ENCODE assay signal across 9 cellular contexts in genomic region chr1:55127827-55128343, GRCh38.
A peak's percentile ranks its signal among the peaks of the same experiment; 100 is the strongest.
DNase-seq lines count a peak whose midpoint lies in the region; ATAC-seq, FAIRE-seq and TF ChIP-seq lines count a peak whose summit lies in the region.
"Had no signal": no experiment of that assay in that cellular context is flagged by ENCODE, and none has a peak within 500 bp of the region (broad histone marks: within the 10 kb centered on the region; RNA-seq: fewer than 3 reads in every experiment).

No MANE protein-coding gene starts in this region.

- no peaks in the 10 kb centered on the region for H4K20me1 ChIP-seq in OCI-LY7 (ENCODE audit: insufficient read depth, low read length)

- CTCF ChIA-PET in OCI-LY7 (lab: Charles Lee; ENCODE audit: unreplicated experiment): no interaction called here

- H2AFZ ChIP-seq in OCI-LY7 (ENCODE audit: low read length): no peak overlapping the region

- peaks cover 5% of the 10 kb centered on the region for H3K4me1 ChIP-seq in OCI-LY7 (ENCODE audit: insufficient read depth, low read length, poor library complexity, severe bottlenecking)

- no peak overlapping the region for H3K4me2 ChIP-seq in OCI-LY7 (ENCODE audit: low read length)

- FAIRE-seq in GM12891 (lab: Jason Lieb, UNC): peak; percentile 50

- no peaks in the 10 kb centered on the region for H3K9me3 ChIP-seq in OCI-LY7 (ENCODE audit: low read length)

- intact Hi-C loops in left ventricle myocardium superior (cut with micrococcal nuclease): no loop called here
- intact Hi-C loops in OCI-LY7 (cut with micrococcal nuclease; ENCODE audit: unreplicated experiment): no loop called here

- BruUV-seq in OCI-LY7 (replicated peaks; lab: Mats Ljungman, UMichigan): no TSS peak

- peak; percentile 81 for ATAC-seq in GM21723 (IDR thresholded peaks at IDR 0.05; ENCODE audit: unreplicated experiment)
- no peak for ATAC-seq in left ventricle myocardium superior
- ATAC-seq: HCT116 had no signal

- no peak for TF ChIP-seq POLR2A in GM12891 (IDR thresholded peaks at IDR 0.05; ENCODE audit: low read depth, low read length)

- peaks cover 91% of the 10 kb centered on the region for H3K36me3 ChIP-seq in OCI-LY7 (ENCODE audit: insufficient read depth, low read length)

- H3K27ac ChIP-seq in OCI-LY7 (ENCODE audit: low read depth, low read length, poor library complexity, severe bottlenecking): no peak overlapping the region

- H3K79me2 ChIP-seq in OCI-LY7 (ENCODE audit: insufficient read depth, low read depth, low read length): no peaks in the 10 kb centered on the region

- H3K4me3 ChIP-seq in OCI-LY7 (ENCODE audit: low read depth, low read length, poor library complexity, severe bottlenecking): no peak overlapping the region

- no peak for DNase-seq in GM12891 (ENCODE audit: insufficient read length, low spot score)
- DNase-seq in MV-4-11 (lab: John Stamatoyannopoulos, UW): peak; percentile 50
- DNase-seq in iris pigment epithelial cell (ENCODE audit: low read depth): peak; percentile 70
- no peak for DNase-seq in left ventricle myocardium superior
- no peak for DNase-seq in OCI-LY7 (ENCODE audit: low spot score)
- DNase-seq in retina: no peak
- no peak for DNase-seq in medulla oblongata (ENCODE audit: extremely low spot score)

- POLR2A ChIA-PET in OCI-LY7 (lab: Charles Lee): no interaction called here

- TF ChIP-seq CTCF in OCI-LY7 (conservative IDR thresholded peaks at IDR 0.05; ENCODE audit: low read length): no peak

- H3K9me2 ChIP-seq in OCI-LY7 (ENCODE audit: insufficient read depth, low read length): no peaks in the 10 kb centered on the region

TF ChIP-seq in GM12891, 5 proteins besides CTCF, POLR2A, EP300 and RAD21:
- TF ChIP-seq TAF1 (IDR thresholded peaks at IDR 0.05; ENCODE audit: low read depth, low read length): no peak
- TF ChIP-seq POU2F2 (IDR thresholded peaks at IDR 0.05; ENCODE audit: low read depth, low read length): no peak
- no peak for TF ChIP-seq POLR2AphosphoS5 (IDR thresholded peaks at IDR 0.05; ENCODE audit: low read depth, low read length)
- peak; percentile 70 for TF ChIP-seq SPI1 (IDR thresholded peaks at IDR 0.05; ENCODE audit: low read depth, low read length)

Comparison
In these comparisons a context has a peak if more than half of its experiments do, and no peak if none do; other contexts are left out.
1. DNase-seq: peak in MV-4-11 (single experiment) and iris pigment epithelial cell (single experiment); none in GM12891 (single experiment), left ventricle myocardium superior (single experiment), OCI-LY7 (single experiment), retina (single experiment) and medulla oblongata (single experiment).